1 cellular context compared by ENCODE assay signal in genomic region chr22:40218152-40218551, GRCh38.
TF ChIP-seq lines count a peak whose summit lies in the region.

No MANE protein-coding gene starts in this region.

TF ChIP-seq in H1, 55 proteins besides CTCF, POLR2A, EP300 and RAD21:
- TF ChIP-seq EGR1 (IDR thresholded peaks at IDR 0.05; ENCODE audit: borderline replicate concordance, low read depth, low read length), result no peak
- TF ChIP-seq RXRA (IDR thresholded peaks at IDR 0.05; ENCODE audit: insufficient read depth, low read depth, low read length), result no peak
- TF ChIP-seq FOSL1 (IDR thresholded peaks at IDR 0.05; ENCODE audit: insufficient read depth, low read depth, low read length), result no peak
- TF ChIP-seq SIN3A (conservative IDR thresholded peaks at IDR 0.05 in 1 of 2, IDR thresholded peaks at IDR 0.05 in 1 of 2; ENCODE audit: low read depth in 1 of 2, low read length in 2 of 2), result no peak
- no peak for TF ChIP-seq CTBP2 (IDR thresholded peaks at IDR 0.05; ENCODE audit: borderline replicate concordance, insufficient read depth, insufficient read length, low read length)
- no peak for TF ChIP-seq PHF8 (conservative IDR thresholded peaks at IDR 0.05; ENCODE audit: low read depth, low read length)
- no peak for TF ChIP-seq BRCA1 (IDR thresholded peaks at IDR 0.05; ENCODE audit: low read depth, low read length)
- no peak for TF ChIP-seq GTF2F1 (IDR thresholded peaks at IDR 0.05; ENCODE audit: borderline replicate concordance, low read depth, low read length)
- no peak for TF ChIP-seq POU5F1 (IDR thresholded peaks at IDR 0.05; ENCODE audit: low read depth, low read length)
